1 cellular context compared by ENCODE assay signal in the genomic region with DNA sequence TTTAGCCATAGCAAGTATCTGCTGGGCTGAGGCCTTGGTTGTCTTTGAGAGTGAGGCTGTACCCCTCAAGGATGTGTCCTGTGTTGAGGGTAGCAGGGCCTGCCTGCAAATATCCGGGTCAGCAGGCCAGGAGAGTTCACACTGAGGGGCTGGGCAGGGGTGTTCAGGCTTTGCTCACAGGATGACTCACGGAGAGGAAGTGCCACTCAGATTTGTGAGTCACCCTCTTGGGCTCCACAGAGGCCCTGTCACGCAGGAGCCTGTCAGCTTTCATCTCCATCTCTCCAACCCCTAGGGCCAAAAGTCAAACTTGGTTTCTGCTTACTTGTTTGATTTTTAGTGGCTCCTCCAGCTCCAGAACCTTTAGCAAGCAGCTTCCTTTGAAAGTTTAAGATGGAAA.
A peak's percentile ranks its signal among the peaks of the same experiment; 100 is the strongest.
TF ChIP-seq lines count a peak whose summit lies in the region.

No MANE protein-coding gene starts in this region.

TF ChIP-seq in HEK293, 187 proteins besides CTCF, POLR2A, EP300 and RAD21 (continued from another document):
- no peak for TF ChIP-seq ZNF530 (tag by site-specific recombination; IDR thresholded peaks at IDR 0.05; ENCODE audit: low read depth)
- TF ChIP-seq GLIS2 (tag by site-specific recombination; IDR thresholded peaks at IDR 0.05), result 0 out of 2 replicates have a peak, but pooled peaks have one; percentile 14
- no peak for TF ChIP-seq ZNF239 (tag by site-specific recombination; IDR thresholded peaks at IDR 0.05)
- TF ChIP-seq KLF8 (tag by site-specific recombination; IDR thresholded peaks at IDR 0.05), result no peak
- TF ChIP-seq OSR2 (tag by site-specific recombination; IDR thresholded peaks at IDR 0.05), result no peak
- TF ChIP-seq ZEB2 (tag by site-specific recombination; IDR thresholded peaks at IDR 0.05), result 0 out of 2 replicates have a peak, but pooled peaks have one; percentile 28
- 0 out of 2 replicates have a peak, but pooled peaks have one; percentile 44 for TF ChIP-seq ZNF660 (tag by site-specific recombination; IDR thresholded peaks at IDR 0.05)
- no peak for TF ChIP-seq ZNF785 (tag by site-specific recombination; IDR thresholded peaks at IDR 0.05)
- no peak for TF ChIP-seq ZBTB7A (tag by site-specific recombination; IDR thresholded peaks at IDR 0.05; ENCODE audit: low read depth)
- TF ChIP-seq ZNF670 (tag by site-specific recombination; IDR thresholded peaks at IDR 0.05; ENCODE audit: low read depth), result no peak
- TF ChIP-seq TRIM28 (IDR thresholded peaks at IDR 0.05; ENCODE audit: borderline replicate concordance, low read length), result 0 out of 2 replicates have a peak, but pooled peaks have one; percentile 21
- TF ChIP-seq ZNF518A (tag by site-specific recombination; conservative IDR thresholded peaks at IDR 0.05; ENCODE audit: low read depth), result peak; percentile 45
- TF ChIP-seq GLIS1 (tag by site-specific recombination; IDR thresholded peaks at IDR 0.05), result no peak
- no peak for TF ChIP-seq HIC1 (tag by site-specific recombination; IDR thresholded peaks at IDR 0.05)
- no peak for TF ChIP-seq ZNF148 (tag by site-specific recombination; IDR thresholded peaks at IDR 0.05; ENCODE audit: borderline replicate concordance)
- no peak for TF ChIP-seq ZBTB17 (tag by site-specific recombination; IDR thresholded peaks at IDR 0.05)
- TF ChIP-seq, protein P1, sequence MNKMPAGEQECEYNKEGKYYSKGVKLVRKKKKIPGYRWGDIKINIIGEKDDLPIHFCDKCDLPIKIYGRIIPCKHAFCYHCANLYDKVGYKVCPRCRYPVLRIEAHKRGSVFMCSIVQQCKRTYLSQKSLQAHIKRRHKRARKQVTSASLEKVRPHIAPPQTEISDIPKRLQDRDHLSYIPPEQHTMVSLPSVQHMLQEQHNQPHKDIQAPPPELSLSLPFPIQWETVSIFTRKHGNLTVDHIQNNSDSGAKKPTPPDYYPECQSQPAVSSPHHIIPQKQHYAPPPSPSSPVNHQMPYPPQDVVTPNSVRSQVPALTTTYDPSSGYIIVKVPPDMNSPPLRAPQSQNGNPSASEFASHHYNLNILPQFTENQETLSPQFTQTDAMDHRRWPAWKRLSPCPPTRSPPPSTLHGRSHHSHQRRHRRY (tag by site-specific recombination; IDR thresholded peaks at IDR 0.05), result no peak
- TF ChIP-seq, protein P2, sequence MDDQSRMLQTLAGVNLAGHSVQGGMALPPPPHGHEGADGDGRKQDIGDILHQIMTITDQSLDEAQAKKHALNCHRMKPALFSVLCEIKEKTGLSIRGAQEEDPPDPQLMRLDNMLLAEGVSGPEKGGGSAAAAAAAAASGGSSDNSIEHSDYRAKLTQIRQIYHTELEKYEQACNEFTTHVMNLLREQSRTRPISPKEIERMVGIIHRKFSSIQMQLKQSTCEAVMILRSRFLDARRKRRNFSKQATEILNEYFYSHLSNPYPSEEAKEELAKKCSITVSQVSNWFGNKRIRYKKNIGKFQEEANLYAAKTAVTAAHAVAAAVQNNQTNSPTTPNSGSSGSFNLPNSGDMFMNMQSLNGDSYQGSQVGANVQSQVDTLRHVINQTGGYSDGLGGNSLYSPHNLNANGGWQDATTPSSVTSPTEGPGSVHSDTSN (CRISPR knock-in tag; IDR thresholded peaks at IDR 0.05), result no peak
- TF ChIP-seq ZBTB21 (tag by site-specific recombination; IDR thresholded peaks at IDR 0.05), result 0 out of 2 replicates have a peak, but pooled peaks have one; percentile 29
- no peak for TF ChIP-seq ZFP69B (tag by site-specific recombination; IDR thresholded peaks at IDR 0.05)
- TF ChIP-seq IKZF3 (tag by site-specific recombination; IDR thresholded peaks at IDR 0.05), result no peak
- TF ChIP-seq SP7 (tag by site-specific recombination; IDR thresholded peaks at IDR 0.05), result 0 out of 2 replicates have a peak, but pooled peaks have one; percentile 28
